ENCODE assay signal across 9 cellular contexts in the genomic region with DNA sequence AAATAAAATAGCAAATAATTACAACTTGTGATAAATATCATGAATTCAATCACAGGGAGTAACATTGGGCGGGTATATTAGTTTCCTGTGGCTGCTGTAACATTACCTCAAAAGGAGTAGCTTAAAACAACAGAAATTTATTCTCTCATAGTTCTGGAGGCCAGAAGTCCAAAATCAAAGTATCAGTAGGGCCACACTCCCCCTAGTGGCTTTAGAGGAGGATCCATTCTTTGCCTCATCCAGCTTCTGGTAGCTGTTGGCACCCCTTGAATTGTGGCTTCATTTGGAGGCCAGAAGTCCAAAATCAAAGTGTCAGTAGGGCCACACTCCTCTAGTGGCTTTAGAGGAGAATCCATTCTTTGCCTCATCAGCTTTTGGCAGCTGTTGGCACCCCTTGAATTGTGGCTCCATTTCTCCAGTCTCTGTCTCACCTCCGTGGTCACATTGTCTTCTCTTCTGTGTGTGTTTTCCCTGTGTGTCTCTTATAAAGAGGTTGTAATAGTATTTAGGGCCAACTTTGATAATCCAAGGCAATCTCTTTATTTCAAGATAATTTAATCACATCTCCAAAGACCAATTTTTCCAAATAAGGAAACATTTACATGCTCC. TPM values are rescaled to one million over a fixed set of nuclear protein-coding genes. Genes with fewer than 3 reads are reported as not detected.
DNase-seq lines count a peak whose midpoint lies in the region; ATAC-seq and TF ChIP-seq lines count a peak whose summit lies in the region.
"Had no signal": no experiment of that assay in that cellular context is flagged by ENCODE, and none has a peak within 500 bp of the region (broad histone marks: within the 10 kb centered on the region; RNA-seq: fewer than 3 reads in every experiment).

No MANE protein-coding gene starts in this region.

- H4K20me1 ChIP-seq in Loucy (ENCODE audit: insufficient read depth, low read length, poor library complexity, severe bottlenecking): no peaks in the 10 kb centered on the region

- H2AFZ ChIP-seq in Loucy (ENCODE audit: low read length) (no peak overlapping the region), parathyroid adenoma (no peak overlapping the region)

- intact Hi-C loops in activated CD4-positive, alpha-beta T cell treated with anti-CD3 and anti-CD28 coated beads for 36 hours (cut with DNase I, micrococcal nuclease): loop anchor here (1.0 to 5.0 kb wide), 10 partner anchors 55 to 746 kb away; partner anchors contain the start of genes HTD2 (in 1 of the 2) and RPP14 (in 1 of the 2)

- H3K4me2 ChIP-seq in Loucy (ENCODE audit: low read depth, low read length, poor library complexity, severe bottlenecking) (no peak overlapping the region), parathyroid adenoma (ENCODE audit: low read length) (no peak overlapping the region)

- H3K4me1 ChIP-seq in Loucy (ENCODE audit: insufficient read depth, low read length, poor library complexity, severe bottlenecking): no peaks in the 10 kb centered on the region
- peaks cover 2% of the 10 kb centered on the region for H3K4me1 ChIP-seq in parathyroid adenoma

- peaks cover 2% of the 10 kb centered on the region for H3K27me3 Mint-ChIP-seq in activated CD4-positive, alpha-beta T cell treated with anti-CD3 and anti-CD28 coated beads for 36 hours
- no peaks in the 10 kb centered on the region for H3K27me3 Mint-ChIP-seq in chondrocyte (ENCODE audit: low read depth)
- H3K27me3 Mint-ChIP-seq: central memory CD8-positive, alpha-beta T cell had no signal

- no peak overlapping the region for H3K27ac ChIP-seq in parathyroid adenoma

- H3K27me3 ChIP-seq in Loucy (ENCODE audit: insufficient read depth, low read length, poor library complexity, severe bottlenecking) (no peaks in the 10 kb centered on the region), parathyroid adenoma (ENCODE audit: control insufficient read depth, insufficient read depth, low read length) (no peaks in the 10 kb centered on the region)

- CTCF ChIA-PET in activated CD4-positive, alpha-beta T cell treated with anti-CD3 and anti-CD28 coated beads for 36 hours (lab: Charles Lee): interaction anchor here (0.6 to 2.0 kb wide), 19 partner anchors 9 to 808 kb away, joined by 3 to 7 read pairs (median 3); no protein-coding TSS in a partner anchor

- H3K4me3 ChIP-seq in Loucy (ENCODE audit: low read length, poor library complexity, severe bottlenecking): no peak overlapping the region
- no peak overlapping the region for H3K4me3 ChIP-seq in parathyroid adenoma (ENCODE audit: low read depth, low read length)

- H3K9me3 Mint-ChIP-seq in activated CD4-positive, alpha-beta T cell treated with anti-CD3 and anti-CD28 coated beads for 36 hours (ENCODE audit: low read depth): no peaks in the 10 kb centered on the region
- no peaks in the 10 kb centered on the region for H3K9me3 Mint-ChIP-seq in chondrocyte (ENCODE audit: low read depth)
- H3K9me3 Mint-ChIP-seq: central memory CD8-positive, alpha-beta T cell had no signal

- H3F3A ChIP-seq in Loucy (ENCODE audit: low read depth): no peaks in the 10 kb centered on the region

- H3K9me2 ChIP-seq in Loucy (replicated peaks; ENCODE audit: low read depth, low read length): no peaks in the 10 kb centered on the region

- peaks cover 9% of the 10 kb centered on the region for H3K4me1 Mint-ChIP-seq in activated CD4-positive, alpha-beta T cell treated with anti-CD3 and anti-CD28 coated beads for 36 hours
- H3K4me1 Mint-ChIP-seq in chondrocyte (ENCODE audit: low read depth): peaks cover 15% of the 10 kb centered on the region
- H3K4me1 Mint-ChIP-seq: central memory CD8-positive, alpha-beta T cell had no signal

- H3K79me2 ChIP-seq in Loucy (ENCODE audit: insufficient read depth, low read length) (no peaks in the 10 kb centered on the region), parathyroid adenoma (no peaks in the 10 kb centered on the region)

- H3K36me3 ChIP-seq in Loucy (ENCODE audit: insufficient read depth, low read length) (no peaks in the 10 kb centered on the region), parathyroid adenoma (ENCODE audit: control insufficient read depth, insufficient read depth, low read length) (no peaks in the 10 kb centered on the region)

- H3K9me3 ChIP-seq in Loucy (ENCODE audit: insufficient read depth, low read depth, low read length) (no peaks in the 10 kb centered on the region), parathyroid adenoma (ENCODE audit: control insufficient read depth, low read length) (no peaks in the 10 kb centered on the region)

- DNase-seq in activated CD4-positive, alpha-beta T cell treated with anti-CD3 and anti-CD28 coated beads for 36 hours: peak; percentile 26
- DNase-seq in activated CD4-positive, alpha-beta T cell treated with anti-CD3 and anti-CD28 coated beads, Interleukin-2, amount 50 U/mL, for 1 hour: no peak
- DNase-seq in chondrocyte (ENCODE audit: low spot score): no peak
- DNase-seq in NCI-H1105 treated with DMSO at 0.1 percent for 48 hours (lab: John Stamatoyannopoulos, UW): no peak
- DNase-seq in activated naive CD4-positive, alpha-beta T cell treated with Interleukin-2 at 50 U/mL for 16 hours: no peak

- H3K36me3 Mint-ChIP-seq in activated CD4-positive, alpha-beta T cell treated with anti-CD3 and anti-CD28 coated beads for 36 hours (ENCODE audit: low read depth): no peaks in the 10 kb centered on the region
- H3K36me3 Mint-ChIP-seq in chondrocyte (ENCODE audit: low read depth): no peaks in the 10 kb centered on the region

- POLR2A ChIA-PET in activated CD4-positive, alpha-beta T cell treated with anti-CD3 and anti-CD28 coated beads for 36 hours (lab: Charles Lee): no interaction called here

- no peak overlapping the region for H3K4me3 Mint-ChIP-seq in activated CD4-positive, alpha-beta T cell treated with anti-CD3 and anti-CD28 coated beads for 36 hours
- H3K4me3 Mint-ChIP-seq in chondrocyte (ENCODE audit: unreplicated experiment): no peak overlapping the region
- H3K4me3 Mint-ChIP-seq: central memory CD8-positive, alpha-beta T cell had no signal

- H3K9ac ChIP-seq in Loucy (ENCODE audit: low read depth, low read length, poor library complexity, severe bottlenecking) (no peak overlapping the region), parathyroid adenoma (no peak overlapping the region)

- TF ChIP-seq CTCF in Loucy (conservative IDR thresholded peaks at IDR 0.05; ENCODE audit: low read length) (peak; percentile 77), chondrocyte (IDR thresholded peaks at IDR 0.05) (peak; percentile 76), parathyroid adenoma (IDR thresholded peaks at IDR 0.05) (peak; percentile 60)

- no peak for ATAC-seq in activated CD4-positive, alpha-beta T cell treated with anti-CD3 and anti-CD28 coated beads for 36 hours
- ATAC-seq in HG03469 (IDR thresholded peaks at IDR 0.05; ENCODE audit: unreplicated experiment): no peak

- H3K27ac Mint-ChIP-seq in activated CD4-positive, alpha-beta T cell treated with anti-CD3 and anti-CD28 coated beads for 36 hours: no peak overlapping the region
- no peak overlapping the region for H3K27ac Mint-ChIP-seq in chondrocyte (ENCODE audit: unreplicated experiment)

RNA-seq across cellular contexts. Expression of gene CFAP20DC, which starts 3.1 kb away (rescaled TPM):
- 1 to 10 TPM; 2.7 to 3.5 TPM for total RNA-seq in activated CD4-positive, alpha-beta T cell treated with anti-CD3 and anti-CD28 coated beads for 36 hours
- 1.9 to 3.6 TPM (median 3.1 TPM) in 3 replicates for total RNA-seq in chondrocyte
